In the genomic region with DNA sequence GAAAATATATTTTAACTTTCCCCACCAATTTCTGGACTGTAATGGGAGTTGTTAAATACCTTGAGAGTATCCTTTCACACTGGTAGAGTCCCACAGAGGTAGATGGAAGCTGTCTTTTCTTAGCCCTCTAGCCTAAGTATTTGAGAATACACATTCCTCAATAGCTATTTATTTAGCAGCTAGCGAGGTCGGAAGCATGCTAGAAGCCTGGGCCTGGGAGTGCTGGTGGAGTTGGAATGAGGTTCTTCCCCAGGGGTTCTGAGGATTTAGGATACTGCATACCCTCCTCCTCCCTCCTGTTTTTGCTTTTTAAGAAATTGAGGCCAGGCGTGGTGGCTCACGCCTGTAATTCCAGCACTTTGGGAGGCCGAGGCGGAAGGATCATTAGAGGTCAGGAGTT, we compare ENCODE assay signal across 17 cellular contexts. TPM values are rescaled to one million over a fixed set of nuclear protein-coding genes. Genes with fewer than 3 reads are reported as not detected.
DNase-seq lines count a peak whose midpoint lies in the region; ATAC-seq and TF ChIP-seq lines count a peak whose summit lies in the region.
"Had no signal": no experiment of that assay in that cellular context is flagged by ENCODE, and none has a peak within 500 bp of the region (broad histone marks: within the 10 kb centered on the region; RNA-seq: fewer than 3 reads in every experiment).

No MANE protein-coding gene starts in this region.

- no peak overlapping the region for H3K4me2 ChIP-seq in H9 (ENCODE audit: insufficient read depth, insufficient read length, low read length)
- H3K4me2 ChIP-seq: A549, BLaER1 had no signal

- ATAC-seq in gastroesophageal sphincter (no peak), GM18907 (IDR thresholded peaks at IDR 0.05; ENCODE audit: unreplicated experiment) (no peak), omental fat pad (ENCODE audit: low FRiP score) (no peak)
- ATAC-seq: A549, GM12878 had no signal

- H3K14ac ChIP-seq in H9 (ENCODE audit: insufficient read depth, low read length): no peak overlapping the region

- H3K4me1 Mint-ChIP-seq in H9 (peaks cover 21% of the 10 kb centered on the region in 2 experiments), neural crest cell (peaks cover 20% of the 10 kb centered on the region)

- no peak overlapping the region for H3K4me3 ChIP-seq in gastroesophageal sphincter
- H3K4me3 ChIP-seq: A549, BLaER1, GM12878, HAP-1 had no signal

- no peak overlapping the region for H2AFZ ChIP-seq in H9 (ENCODE audit: low read length)

- no peak for TF ChIP-seq CTCF in H9 (conservative IDR thresholded peaks at IDR 0.05)
- TF ChIP-seq CTCF in neural crest cell (conservative IDR thresholded peaks at IDR 0.05): no peak
- no peak for TF ChIP-seq CTCF in gastroesophageal sphincter (IDR thresholded peaks at IDR 0.05)
- no peak for TF ChIP-seq CTCF in omental fat pad (IDR thresholded peaks at IDR 0.05)

- H3K27me3 ChIP-seq in H9 (ENCODE audit: insufficient read depth, low read length) (peaks cover 14% of the 10 kb centered on the region), gastroesophageal sphincter (no peaks in the 10 kb centered on the region)
- H3K27me3 ChIP-seq: BLaER1 had no signal

- H3K79me2 ChIP-seq in H9 (ENCODE audit: insufficient read depth, low read length): peaks cover 2% of the 10 kb centered on the region; the same call in 1 of the 2 replicates

- H3K9ac ChIP-seq in H9 (ENCODE audit: extremely low read depth, insufficient read length, low read length): no peak overlapping the region
- H3K9ac ChIP-seq: BLaER1 had no signal

- H3K79me1 ChIP-seq in H9 (ENCODE audit: insufficient read depth, low read depth, low read length, poor library complexity, severe bottlenecking): no peaks in the 10 kb centered on the region

- peaks cover 3 to 8% (median 5%) of the 10 kb centered on the region in 3 experiments; a peak in 6 of 7 replicates for H3K36me3 Mint-ChIP-seq in H9 (ENCODE audit: insufficient read depth in 1 of 3, low read depth in 3 of 3)
- peaks cover 3% of the 10 kb centered on the region for H3K36me3 Mint-ChIP-seq in neural crest cell (ENCODE audit: low read depth)
- H3K36me3 Mint-ChIP-seq: CD14-positive monocyte had no signal

- H3K56ac ChIP-seq in H9 (ENCODE audit: insufficient read length, low read depth, low read length): no peak overlapping the region

- no peak overlapping the region for H4K91ac ChIP-seq in H9 (ENCODE audit: insufficient read length, low read depth, low read length)

- no peaks in the 10 kb centered on the region; a peak in 1 of 5 replicates for H3K9me3 Mint-ChIP-seq in H9
- H3K9me3 Mint-ChIP-seq in neural crest cell: no peaks in the 10 kb centered on the region

- H4K5ac ChIP-seq in H9 (ENCODE audit: insufficient read length, low read depth, low read length): no peak overlapping the region

- H3K23ac ChIP-seq in H9 (ENCODE audit: insufficient read length, low read depth, low read length): no peak overlapping the region

- no peak for TF ChIP-seq POLR2A in gastroesophageal sphincter (IDR thresholded peaks at IDR 0.05)

- no peak overlapping the region for H3K4ac ChIP-seq in H9 (ENCODE audit: low read depth, low read length)

- DNase-seq in ELF-1 (ENCODE audit: low read depth, low spot score) (peak; percentile 54), H9 (peak; percentile 46), iPS-NIHi11 (ENCODE audit: low spot score) (peak; percentile 12), neural crest cell (ENCODE audit: low read depth, low spot score) (no peak), omental fat pad (ENCODE audit: low spot score) (no peak)
- DNase-seq: CD4-positive, alpha-beta memory T cell; DMS153; DMS79; GOT3 had no signal

- H3K27me3 Mint-ChIP-seq in H9 (ENCODE audit: low read depth) (peaks cover 58% of the 10 kb centered on the region), neural crest cell (ENCODE audit: low read depth) (no peaks in the 10 kb centered on the region)
- H3K27me3 Mint-ChIP-seq: CD4-positive, alpha-beta memory T cell had no signal

- H2BK5ac ChIP-seq in H9 (ENCODE audit: insufficient read length, low read length): no peak overlapping the region

- TF ChIP-seq EP300 in gastroesophageal sphincter (IDR thresholded peaks at IDR 0.05): no peak

- no peak overlapping the region for H3K18ac ChIP-seq in H9 (ENCODE audit: insufficient read length, low read depth, low read length)

- no peaks in the 10 kb centered on the region for H3K9me3 ChIP-seq in H9 (ENCODE audit: control insufficient read depth, low read depth, low read length)
- no peaks in the 10 kb centered on the region for H3K9me3 ChIP-seq in gastroesophageal sphincter
- H3K9me3 ChIP-seq: A549, HAP-1 had no signal

- H3K27ac ChIP-seq in H9 (ENCODE audit: insufficient read length, low read depth, low read length): no peak overlapping the region
- no peak overlapping the region for H3K27ac ChIP-seq in gastroesophageal sphincter
- H3K27ac ChIP-seq: 22Rv1, BLaER1 had no signal

- H3K23me2 ChIP-seq in H9 (ENCODE audit: insufficient read length, low read depth, low read length, poor library complexity, severe bottlenecking): peaks cover 8% of the 10 kb centered on the region

- H3T11ph ChIP-seq in H9 (ENCODE audit: low read length): no peak overlapping the region

- no peak overlapping the region for H2BK20ac ChIP-seq in H9 (ENCODE audit: low read depth, low read length, poor library complexity, severe bottlenecking)

- H4K8ac ChIP-seq in H9 (replicated peaks; ENCODE audit: insufficient read length, low read depth, low read length): no peak overlapping the region

- no CpG with 5 or more reads among the region's 6 CpGs for WGBS in H9 (ENCODE audit: extremely low coverage, insufficient read length, low lambda C conversion rate)
- 83 to 93% methylated on average over 2 to 4 of the region's 6 CpGs for WGBS in gastroesophageal sphincter (ENCODE audit: low coverage in 1 of 2), 2 donors

- H4K20me1 ChIP-seq in H9 (ENCODE audit: control insufficient read depth, insufficient read depth, insufficient read length): no peaks in the 10 kb centered on the region

- no peak overlapping the region for H3K4me3 Mint-ChIP-seq in H9
- peak overlapping the region; percentile 39 for H3K4me3 Mint-ChIP-seq in neural crest cell
- H3K4me3 Mint-ChIP-seq: CD14-positive monocyte; CD4-positive, alpha-beta memory T cell had no signal

- H3K4me1 ChIP-seq in H9 (ENCODE audit: insufficient read depth, low read length) (no peaks in the 10 kb centered on the region), gastroesophageal sphincter (no peaks in the 10 kb centered on the region)
- H3K4me1 ChIP-seq: BLaER1 had no signal

- H2BK12ac ChIP-seq in H9 (ENCODE audit: insufficient read length, low read depth, low read length): no peak overlapping the region

- no peak overlapping the region for H2AK5ac ChIP-seq in H9 (ENCODE audit: insufficient read length, low read length)

- H3K36me3 ChIP-seq in gastroesophageal sphincter: no peaks in the 10 kb centered on the region
- H3K36me3 ChIP-seq: BLaER1, HAP-1 had no signal

- no peak overlapping the region for H2BK15ac ChIP-seq in H9 (ENCODE audit: low read depth, low read length)

- H3K27ac Mint-ChIP-seq in H9 (peak overlapping the region in 1 of 3 experiments; percentile 65; a peak in 1 of 7 replicates), neural crest cell (ENCODE audit: unreplicated experiment) (no peak overlapping the region)
- H3K27ac Mint-ChIP-seq: CD4-positive, alpha-beta memory T cell had no signal

- H2BK120ac ChIP-seq in H9 (ENCODE audit: low read depth, low read length, poor library complexity, severe bottlenecking): no peak overlapping the region

RNA-seq across cellular contexts. Expression of gene KLHL15, which starts 1.0 kb away (rescaled TPM):
- total RNA-seq in H9 (2021): 18.7 and 19.0 TPM in 2 replicates
- 16.5 and 17.1 TPM in 2 replicates for total RNA-seq in neural crest cell
- total RNA-seq in gastroesophageal sphincter: 10 to 100 TPM; 12.2 to 42.3 (median 17.4) TPM
- 10 to 100 TPM in 3 of 4 donors, 1 to 10 TPM in 1; 7.7 to 56.9 (median 16.0) TPM for total RNA-seq in omental fat pad

RNA-seq across cellular contexts. Expression of gene EIF2S3, which starts 26.8 kb away (rescaled TPM):
- total RNA-seq in H9 (2021) (575 and 598 TPM in 2 replicates), neural crest cell (426 and 440 TPM in 2 replicates), gastroesophageal sphincter (100 to 1,000 TPM; 139 to 179 (median 156) TPM), omental fat pad (100 to 1,000 TPM in 2 of 4 donors, 10 to 100 TPM in 2; 75.2 to 154 (median 108) TPM)

Comparison
In these comparisons a context has a peak if more than half of its experiments do, and no peak if none do; other contexts are left out.
1. DNase-seq: peak in ELF-1 (single experiment), H9 (single experiment) and iPS-NIHi11 (single experiment); none in neural crest cell (single experiment) and omental fat pad (single experiment).